Comparison of ENCODE assay signal across 16 cellular contexts in the genomic region with DNA sequence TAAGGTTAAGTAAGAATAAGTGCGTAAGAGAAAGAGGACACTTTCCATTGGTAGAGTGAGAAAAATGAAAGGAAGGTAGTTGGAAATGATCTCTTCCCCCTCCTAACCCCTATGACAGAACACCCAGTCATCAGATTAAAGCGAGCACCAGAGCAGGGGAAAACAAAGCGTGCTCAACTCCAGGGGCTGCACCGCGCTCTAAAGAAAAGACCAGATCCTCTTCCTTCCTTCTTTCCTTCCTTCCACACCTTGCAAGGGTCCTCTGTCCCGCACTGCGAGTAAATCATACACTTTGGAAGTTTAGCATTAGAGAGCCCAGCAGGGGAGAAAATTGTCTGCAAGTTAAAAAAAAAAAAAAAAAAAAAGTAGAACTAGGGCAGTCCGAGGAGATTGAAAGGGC. TPM values are rescaled to one million over a fixed set of nuclear protein-coding genes. Genes with fewer than 3 reads are reported as not detected.
DNase-seq lines count a peak whose midpoint lies in the region; FAIRE-seq and TF ChIP-seq lines count a peak whose summit lies in the region.
"Had no signal": no experiment of that assay in that cellular context is flagged by ENCODE, and none has a peak within 500 bp of the region (broad histone marks: within the 10 kb centered on the region; RNA-seq: fewer than 3 reads in every experiment).

No MANE protein-coding gene starts in this region.

- in situ Hi-C loops in astrocyte of the cerebellum (cut with HindIII; ENCODE audit: low sequenced_read_pairs), result no loop called here

- peaks cover 17% of the 10 kb centered on the region for H3K27me3 ChIP-seq in kidney epithelial cell (ENCODE audit: control insufficient read depth, insufficient read depth, low read length)
- H3K27me3 ChIP-seq in tibial nerve, result peaks cover 0 to 2% of the 10 kb centered on the region in 2 donors

- H3K4me3 ChIP-seq in astrocyte of the cerebellum (ENCODE audit: low read depth, low read length) (peak overlapping the region; percentile 52), kidney epithelial cell (ENCODE audit: low read depth, low read length) (peak overlapping the region; percentile 52), tibial nerve (peak overlapping the region; percentile 36 to 69 (median 39))

- no peak for TF ChIP-seq CTCF in astrocyte of the cerebellum (IDR thresholded peaks at IDR 0.05; ENCODE audit: low read depth, low read length, missing control alignments)
- no peak for TF ChIP-seq CTCF in kidney epithelial cell (IDR thresholded peaks at IDR 0.05; ENCODE audit: insufficient read depth, low read length, poor library complexity, severe bottlenecking)
- no peak for TF ChIP-seq CTCF in tibial nerve (IDR thresholded peaks at IDR 0.05)

- 4% methylated on average over 8 of the region's 8 CpGs for WGBS in tibial nerve, 2 donors

- no peak for FAIRE-seq in H54 (lab: Jason Lieb, UNC)
- FAIRE-seq: A204.1 had no signal

- peak overlapping the region; percentile 17 to 82 (median 49) for H3K27ac ChIP-seq in tibial nerve
- no peak overlapping the region for H3K27ac ChIP-seq in substantia nigra (ENCODE audit: low read depth, low read length, poor library complexity, severe bottlenecking)

- no peaks in the 10 kb centered on the region for H3K9me3 ChIP-seq in tibial nerve

- H3K36me3 ChIP-seq in kidney epithelial cell (ENCODE audit: control insufficient read depth, insufficient read depth, low read length) (no peaks in the 10 kb centered on the region), tibial nerve (no peaks in the 10 kb centered on the region)

- TF ChIP-seq EP300 in tibial nerve (IDR thresholded peaks at IDR 0.05), result no peak

- DNase-seq in NCI-H510A treated with DMSO at 0.1 percent for 48 hours (lab: John Stamatoyannopoulos, UW), result peak; percentile 37
- DNase-seq in NCI-H510A (lab: John Stamatoyannopoulos, UW), result no peak
- no peak for DNase-seq in astrocyte of the cerebellum (ENCODE audit: low read depth)
- no peak for DNase-seq in kidney epithelial cell (ENCODE audit: low read depth)
- no peak for DNase-seq in tibial nerve (ENCODE audit: low spot score in 2 of 2)
- DNase-seq in H54 (ENCODE audit: insufficient read length, low spot score), result no peak
- no peak for DNase-seq in activated CD4-positive, alpha-beta T cell treated with anti-CD3 and anti-CD28 coated beads, Interleukin-2, amount 50 U/mL, for 48 hours
- DNase-seq in substantia nigra (lab: John Stamatoyannopoulos, UW), result no peak
- DNase-seq: activated CD4-positive, alpha-beta T cell treated with anti-CD3 and anti-CD28 coated beads, Interleukin-2, amount 50 U/mL, for 1 hour; CD8-positive, alpha-beta memory T cell; foreskin melanocyte; MM.1S; naive thymus-derived CD4-positive, alpha-beta T cell had no signal

- peaks cover 0 to 24% (median 0%) of the 10 kb centered on the region in 4 donors for H3K4me1 ChIP-seq in tibial nerve

- no peak for TF ChIP-seq POLR2A in tibial nerve (IDR thresholded peaks at IDR 0.05)
- TF ChIP-seq POLR2A in H54 (IDR thresholded peaks at IDR 0.05; ENCODE audit: low read depth, low read length), result no peak

RNA-seq across cellular contexts. Expression of gene CDH7, which starts 0.9 kb away (rescaled TPM):
- total RNA-seq in kidney epithelial cell (not detected in 2 replicates), tibial nerve (10 to 100 TPM; 16.5 to 27.2 (median 22.5) TPM)
- total RNA-seq: CD8-positive, alpha-beta memory T cell; left lobe of liver; naive thymus-derived CD4-positive, alpha-beta T cell; T-helper 1 cell treated with Interleukin-12 subunit alpha and Interleukin-12 subunit beta and Interleukin-4 antibody, amounts not matched to agents 30 ng/mL and 1 ng/mL, for 36 hours had no signal

Comparison
In these comparisons a context has a peak if more than half of its experiments do, and no peak if none do; other contexts are left out.
1. RNA of gene CDH7, which starts 0.9 kb away (total RNA-seq): 16.5 to 27.2 TPM in tibial nerve; not detected in kidney epithelial cell; every median in the first group is over 10 times any median in the second.
2. Peak in every context shown above with its lines, with median percentiles within 50 percentile points of each other: H3K4me3 ChIP-seq.